In genomic region chr15:90202929-90203328, GRCh38 we compare ENCODE assay signal across 10 cellular contexts. TPM values are rescaled to one million over a fixed set of nuclear protein-coding genes. Genes with fewer than 3 reads are reported as not detected.
A peak's percentile ranks its signal among the peaks of the same experiment; 100 is the strongest.
DNase-seq lines count a peak whose midpoint lies in the region; ATAC-seq, FAIRE-seq and TF ChIP-seq lines count a peak whose summit lies in the region.
"Had no signal": no experiment of that assay in that cellular context is flagged by ENCODE, and none has a peak within 500 bp of the region (broad histone marks: within the 10 kb centered on the region; RNA-seq: fewer than 3 reads in every experiment).

No MANE protein-coding gene starts in this region.

- H3K4me3 ChIP-seq in keratinocyte (ENCODE audit: control insufficient read depth in 2 of 3, extremely low read depth in 1 of 3, insufficient read depth in 2 of 3, low read depth in 1 of 3, low read length in 3 of 3) (peak overlapping the region; percentile 81 to 99 (median 82)), stomach smooth muscle (ENCODE audit: low read length in 2 of 2) (peak overlapping the region; percentile 75 to 85), H7 (ENCODE audit: insufficient read depth, low read depth, low read length) (no peak overlapping the region)

- H3K9ac ChIP-seq in keratinocyte (ENCODE audit: control insufficient read depth, extremely low read depth, insufficient read depth, low read length) = peak overlapping the region; percentile 80
- peak overlapping the region in 1 of 2 donors; percentile 85 for H3K9ac ChIP-seq in stomach smooth muscle (ENCODE audit: low read length in 2 of 2)

- POLR2A ChIA-PET in GM10248 (lab: Yijun Ruan, JAX) = no interaction called here

- peak overlapping the region; percentile 87 for H3K4me3 Mint-ChIP-seq in activated T-cell treated with anti-CD3 and anti-CD28 coated beads, Interleukin-2, amount 50 U/mL, for 4 hours
- peak overlapping the region; percentile 87 for H3K4me3 Mint-ChIP-seq in activated T-helper 17 cell treated with anti-CD3 and anti-CD28 coated beads, Interleukin-2, amount 50 U/mL, for 72 hours

- H3K4me1 ChIP-seq in keratinocyte (ENCODE audit: control insufficient read depth, extremely low read depth, insufficient read depth, low read length) (peaks cover 46% of the 10 kb centered on the region), stomach smooth muscle (ENCODE audit: control insufficient read depth, insufficient read depth, low read length) (peaks cover 50% of the 10 kb centered on the region)

- dilution Hi-C loops in keratinocyte (cut with MboI; ENCODE audit: extremely low pct_ligation_motif_present, low sequenced_read_pairs) = no loop called here

- no peaks in the 10 kb centered on the region for H3K27me3 Mint-ChIP-seq in activated T-cell treated with anti-CD3 and anti-CD28 coated beads, Interleukin-2, amount 50 U/mL, for 4 hours (ENCODE audit: low read depth)
- no peaks in the 10 kb centered on the region for H3K27me3 Mint-ChIP-seq in activated T-helper 17 cell treated with anti-CD3 and anti-CD28 coated beads, Interleukin-2, amount 50 U/mL, for 72 hours

- no peak for DNase-seq in activated T-cell treated with anti-CD3 and anti-CD28 coated beads, Interleukin-2, amount 50 U/mL, for 4 hours
- DNase-seq in activated T-cell treated with anti-CD3 and anti-CD28 coated beads, Interleukin-2, amount 50 U/mL, for 1 hour = no peak
- DNase-seq in keratinocyte (ENCODE audit: low read depth, low spot score) = no peak
- no peak for DNase-seq in H7
- DNase-seq in GM10248 (ENCODE audit: extremely low spot score) = no peak
- DNase-seq in head of caudate nucleus = no peak
- DNase-seq: cerebellar nuclear complex had no signal

- peaks cover 3% of the 10 kb centered on the region for H4K20me1 ChIP-seq in keratinocyte (ENCODE audit: control insufficient read depth, extremely low read depth, insufficient read depth, low read length)

- H3K9me3 Mint-ChIP-seq in activated T-cell treated with anti-CD3 and anti-CD28 coated beads, Interleukin-2, amount 50 U/mL, for 4 hours = no peaks in the 10 kb centered on the region
- H3K9me3 Mint-ChIP-seq in activated T-helper 17 cell treated with anti-CD3 and anti-CD28 coated beads, Interleukin-2, amount 50 U/mL, for 72 hours = no peaks in the 10 kb centered on the region

- FAIRE-seq in keratinocyte (lab: Jason Lieb, UNC) = no peak

- H3K4me2 ChIP-seq in keratinocyte (ENCODE audit: control insufficient read depth, extremely low read depth, insufficient read depth, low read depth, low read length) = peak overlapping the region; percentile 94

- H3K36me3 ChIP-seq in keratinocyte (ENCODE audit: control insufficient read depth in 2 of 2, extremely low read depth in 1 of 2, insufficient read depth in 2 of 2, low read length in 2 of 2) = peaks cover 16 to 42% of the 10 kb centered on the region in 2 experiments
- H3K36me3 ChIP-seq in stomach smooth muscle (ENCODE audit: control insufficient read depth in 2 of 2, insufficient read depth in 2 of 2, low read length in 2 of 2) = peaks cover 0 to 5% of the 10 kb centered on the region in 2 donors
- H3K36me3 ChIP-seq in H7 (replicated peaks; ENCODE audit: control insufficient read depth, insufficient read depth, low read length) = no peaks in the 10 kb centered on the region; the same call in 1 of the 2 replicates

- peaks cover 8% of the 10 kb centered on the region for H3K9me1 ChIP-seq in keratinocyte (ENCODE audit: control insufficient read depth, extremely low read depth, insufficient read depth, low read length)

- H3K27me3 ChIP-seq in keratinocyte (ENCODE audit: control insufficient read depth, extremely low read depth, insufficient read depth, low read length) (no peaks in the 10 kb centered on the region), stomach smooth muscle (ENCODE audit: control insufficient read depth in 1 of 2, insufficient read depth in 2 of 2, low read length in 2 of 2) (no peaks in the 10 kb centered on the region), H7 (ENCODE audit: control insufficient read depth, insufficient read depth, low read length) (peaks cover 2% of the 10 kb centered on the region; the same call in 1 of the 2 replicates)

- H3K9me3 ChIP-seq in keratinocyte (ENCODE audit: control insufficient read depth, low read depth, low read length) = no peaks in the 10 kb centered on the region
- no peaks in the 10 kb centered on the region for H3K9me3 ChIP-seq in stomach smooth muscle (ENCODE audit: control insufficient read depth in 2 of 2, low read length in 2 of 2)

- CTCF ChIA-PET in GM10248 (lab: Yijun Ruan, JAX) = interaction anchor here (1.2 to 4.6 kb wide), 5 partner anchors 12 to 18 kb away, joined by 3 to 25 read pairs (median 4); no protein-coding TSS in a partner anchor

- H3K4me1 Mint-ChIP-seq in activated T-cell treated with anti-CD3 and anti-CD28 coated beads, Interleukin-2, amount 50 U/mL, for 4 hours (ENCODE audit: low read depth) = peaks cover 24% of the 10 kb centered on the region
- peaks cover 11% of the 10 kb centered on the region for H3K4me1 Mint-ChIP-seq in activated T-helper 17 cell treated with anti-CD3 and anti-CD28 coated beads, Interleukin-2, amount 50 U/mL, for 72 hours

- ATAC-seq in activated T-cell treated with anti-CD3 and anti-CD28 coated beads, Interleukin-2, amount 50 U/mL, for 4 hours = no peak
- no peak for ATAC-seq in activated T-helper 17 cell treated with anti-CD3 and anti-CD28 coated beads, Interleukin-2, amount 50 U/mL, for 72 hours (replicated peaks)
- ATAC-seq: right cardiac atrium had no signal

- peak overlapping the region; percentile 87 for H3K27ac Mint-ChIP-seq in activated T-helper 17 cell treated with anti-CD3 and anti-CD28 coated beads, Interleukin-2, amount 50 U/mL, for 72 hours

- H2AFZ ChIP-seq in keratinocyte (ENCODE audit: control insufficient read depth, low read length) = no peak overlapping the region

- H3K79me2 ChIP-seq in keratinocyte (ENCODE audit: control insufficient read depth, insufficient read depth, low read length) = peaks cover 76% of the 10 kb centered on the region

- H3K27ac ChIP-seq in keratinocyte (ENCODE audit: control insufficient read depth, insufficient read depth, low read length) (peak overlapping the region; percentile 67), stomach smooth muscle (ENCODE audit: low read length) (peak overlapping the region; percentile 76)

- no peaks in the 10 kb centered on the region for H3K36me3 Mint-ChIP-seq in activated T-cell treated with anti-CD3 and anti-CD28 coated beads, Interleukin-2, amount 50 U/mL, for 4 hours (ENCODE audit: insufficient read depth)
- peaks cover 5% of the 10 kb centered on the region for H3K36me3 Mint-ChIP-seq in activated T-helper 17 cell treated with anti-CD3 and anti-CD28 coated beads, Interleukin-2, amount 50 U/mL, for 72 hours (ENCODE audit: low read depth)

- intact Hi-C loops in head of caudate nucleus (cut with DNase I) = no loop called here

- TF ChIP-seq CTCF in keratinocyte (optimal IDR thresholded peaks at IDR 0.05 in 1 of 3, IDR thresholded peaks at IDR 0.05 in 1 of 3, conservative IDR thresholded peaks at IDR 0.05 in 1 of 3; ENCODE audit: extremely low read depth in 1 of 3, insufficient read depth in 2 of 3, low read length in 3 of 3) = no peak
- TF ChIP-seq CTCF in GM10248 (IDR thresholded peaks at IDR 0.05; ENCODE audit: control extremely low read depth, extremely low read depth, low read depth, missing control alignments) = no peak

RNA-seq across cellular contexts. Expression of gene SEMA4B, which starts 1.8 kb away (rescaled TPM):
- 1 to 10 TPM; 4.7 to 8.2 (median 7.7) TPM for total RNA-seq in activated T-cell treated with anti-CD3 and anti-CD28 coated beads, Interleukin-2, amount 50 U/mL, for 4 hours
- 10 to 100 TPM; 17.3 to 49.1 TPM for total RNA-seq in activated T-helper 17 cell treated with anti-CD3 and anti-CD28 coated beads, Interleukin-2, amount 50 U/mL, for 72 hours
- polyA plus RNA-seq in keratinocyte = 58.7 to 95.1 TPM (median 72.7 TPM) in 3 replicates
- polyA plus RNA-seq in keratinocyte (2011; ENCODE audit: low read depth) = 14.0 TPM
- polyA plus RNA-seq in keratinocyte (2011; cell fraction: cytosol; rRNA removed) = 21.2 and 40.8 TPM in 2 replicates
- polyA plus RNA-seq in keratinocyte (2011; cell fraction: nucleus; rRNA removed) = 116 and 175 TPM in 2 replicates
- 41.9 and 85.6 TPM in 2 replicates for polyA plus RNA-seq in keratinocyte (2012; ENCODE audit: low replicate concordance)
- polyA minus RNA-seq in keratinocyte = 129 to 210 TPM (median 133 TPM) in 3 replicates
- 184 TPM for polyA minus RNA-seq in keratinocyte (2011; cell fraction: cytosol; rRNA and poly(A)+ RNA removed)
- 289 and 325 TPM in 2 replicates for polyA minus RNA-seq in keratinocyte (2011; cell fraction: nucleus; rRNA and poly(A)+ RNA removed)
- 53.0 and 61.0 TPM in 2 replicates for total RNA-seq in H7 (2014; rRNA removed; shearing (Covaris generic))

RNA-seq across cellular contexts. Expression of gene CIB1, which starts 30.8 kb away (rescaled TPM):
- total RNA-seq in activated T-cell treated with anti-CD3 and anti-CD28 coated beads, Interleukin-2, amount 50 U/mL, for 4 hours = 100 to 1,000 TPM; 130 to 158 (median 151) TPM
- 100 to 1,000 TPM; 128 to 163 TPM for total RNA-seq in activated T-helper 17 cell treated with anti-CD3 and anti-CD28 coated beads, Interleukin-2, amount 50 U/mL, for 72 hours
- 70.9 to 83.0 TPM (median 80.6 TPM) in 3 replicates for polyA plus RNA-seq in keratinocyte
- polyA plus RNA-seq in keratinocyte (2011; ENCODE audit: low read depth) = 33.8 TPM
- 51.8 and 74.3 TPM in 2 replicates for polyA plus RNA-seq in keratinocyte (2011; cell fraction: cytosol; rRNA removed)
- polyA plus RNA-seq in keratinocyte (2011; cell fraction: nucleus; rRNA removed) = 46.8 and 61.8 TPM in 2 replicates
- polyA plus RNA-seq in keratinocyte (2012; ENCODE audit: low replicate concordance) = 54.8 and 97.3 TPM in 2 replicates
- 35.8 to 66.9 TPM (median 47.6 TPM) in 3 replicates for polyA minus RNA-seq in keratinocyte
- polyA minus RNA-seq in keratinocyte (2011; cell fraction: cytosol; rRNA and poly(A)+ RNA removed) = 38.2 TPM
- polyA minus RNA-seq in keratinocyte (2011; cell fraction: nucleus; rRNA and poly(A)+ RNA removed) = 8.5 and 8.9 TPM in 2 replicates
- 16.3 and 21.2 TPM in 2 replicates for total RNA-seq in H7 (2014; rRNA removed; shearing (Covaris generic))

RNA-seq across cellular contexts. Expression of gene GDPGP1, which starts 31.1 kb away (rescaled TPM):
- 10 to 100 TPM; 11.4 to 12.9 (median 11.9) TPM for total RNA-seq in activated T-cell treated with anti-CD3 and anti-CD28 coated beads, Interleukin-2, amount 50 U/mL, for 4 hours
- total RNA-seq in activated T-helper 17 cell treated with anti-CD3 and anti-CD28 coated beads, Interleukin-2, amount 50 U/mL, for 72 hours = 1 to 10 TPM; 8.2 to 9.4 TPM
- 0.92 to 2.7 TPM (median 1.0 TPM) in 3 replicates for polyA plus RNA-seq in keratinocyte
- polyA plus RNA-seq in keratinocyte (2011; ENCODE audit: low read depth) = not detected
- 0.90 and 1.2 TPM in 2 replicates for polyA plus RNA-seq in keratinocyte (2011; cell fraction: cytosol; rRNA removed)
- polyA plus RNA-seq in keratinocyte (2011; cell fraction: nucleus; rRNA removed) = 3.4 TPM in 2 replicates
- polyA plus RNA-seq in keratinocyte (2012; ENCODE audit: low replicate concordance) = 0.28 and 1.9 TPM in 2 replicates
- 3.2 to 10.8 TPM (median 4.1 TPM) in 3 replicates for polyA minus RNA-seq in keratinocyte
- polyA minus RNA-seq in keratinocyte (2011; cell fraction: cytosol; rRNA and poly(A)+ RNA removed) = 3.8 TPM
- 4.0 and 4.6 TPM in 2 replicates for polyA minus RNA-seq in keratinocyte (2011; cell fraction: nucleus; rRNA and poly(A)+ RNA removed)
- total RNA-seq in H7 (2014; rRNA removed; shearing (Covaris generic)) = 5.2 and 5.8 TPM in 2 replicates

RNA-seq across cellular contexts. Expression of gene TTLL13, which starts 46.4 kb away (rescaled TPM):
- total RNA-seq in activated T-cell treated with anti-CD3 and anti-CD28 coated beads, Interleukin-2, amount 50 U/mL, for 4 hours = under 1 TPM in 2 of 3 donors, not detected in 1; 0.19 to 0.95 TPM
- total RNA-seq in activated T-helper 17 cell treated with anti-CD3 and anti-CD28 coated beads, Interleukin-2, amount 50 U/mL, for 72 hours = 1 to 10 TPM in 1 of 2 donors, not detected in 1; 1.3 TPM
- 0.05 to 0.09 TPM (median 0.07 TPM) in 3 replicates for polyA plus RNA-seq in keratinocyte
- polyA plus RNA-seq in keratinocyte (2011; ENCODE audit: low read depth) = not detected
- 0.05 and 0.10 TPM in 2 replicates for polyA plus RNA-seq in keratinocyte (2011; cell fraction: cytosol; rRNA removed)
- 0.07 and 0.22 TPM in 2 replicates for polyA plus RNA-seq in keratinocyte (2011; cell fraction: nucleus; rRNA removed)
- polyA plus RNA-seq in keratinocyte (2012; ENCODE audit: low replicate concordance) = not detected in 2 replicates
- polyA minus RNA-seq in keratinocyte = 0.22 TPM in 1 of 3 replicates, not detected in the others
- not detected for polyA minus RNA-seq in keratinocyte (2011; cell fraction: cytosol; rRNA and poly(A)+ RNA removed)
- polyA minus RNA-seq in keratinocyte (2011; cell fraction: nucleus; rRNA and poly(A)+ RNA removed) = not detected in 2 replicates
- total RNA-seq in H7 (2014; rRNA removed; shearing (Covaris generic)) = 0.07 and 0.14 TPM in 2 replicates
